In the genomic region with DNA sequence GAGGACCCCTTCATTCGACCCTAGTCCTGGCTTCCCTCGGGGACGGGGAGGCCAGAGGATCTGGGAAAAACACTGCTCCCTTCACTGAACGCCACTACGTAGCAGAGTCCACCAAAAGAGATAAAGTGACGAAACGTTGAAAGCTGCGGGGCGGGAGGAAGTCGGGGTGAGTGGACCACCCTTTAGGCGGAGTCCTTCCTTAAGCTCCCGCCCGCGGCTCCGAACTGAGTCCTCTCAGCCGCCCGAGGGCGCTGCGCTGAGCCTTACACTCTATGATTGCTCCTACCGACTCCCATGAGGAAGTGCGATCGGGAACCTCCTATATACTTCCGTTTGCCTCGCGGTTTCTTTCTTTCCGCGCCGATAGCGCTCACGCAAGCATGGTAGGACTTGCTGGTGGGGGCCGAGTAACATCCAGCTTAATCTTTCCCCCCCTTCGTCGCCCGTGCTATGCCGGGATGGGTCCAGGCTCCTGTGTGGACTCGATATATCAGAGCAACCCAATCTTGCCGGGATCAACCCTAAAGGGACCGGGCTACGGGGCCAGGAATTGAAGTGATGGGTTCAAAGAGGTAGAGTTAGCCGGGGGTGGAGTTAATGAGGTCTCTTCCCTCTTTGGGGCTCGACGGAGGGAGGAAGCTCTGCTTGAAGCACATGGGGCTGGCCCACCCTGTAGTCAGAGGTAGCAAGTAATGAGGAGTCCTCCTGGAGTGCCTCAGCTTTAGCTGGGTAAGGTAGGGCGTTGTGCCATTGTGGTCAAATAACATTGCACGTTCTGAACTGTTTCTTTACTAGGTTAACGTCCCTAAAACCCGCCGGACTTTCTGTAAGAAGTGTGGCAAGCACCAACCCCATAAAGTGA, we compare ENCODE assay signal across 8 cellular contexts. TPM values are rescaled to one million over a fixed set of nuclear protein-coding genes. Genes with fewer than 3 reads are reported as not detected.
DNase-seq lines count a peak whose midpoint lies in the region; TF ChIP-seq lines count a peak whose summit lies in the region.

Gene RPL36A (plus strand): TSS at position 348 of the 862 bp plus-strand sequence. CDS start 33 bp downstream, at position 381.

- in situ Hi-C loops in GM23248 (cut with MboI), result no loop called here

- peak within 1 kb of the TSS; percentile 94 for H3K27ac Mint-ChIP-seq in activated T-helper 1 cell treated with anti-CD3 and anti-CD28 coated beads, Interleukin-12 subunit alpha, Interleukin-12 subunit beta, Interleukin-2, Interleukin-4 antibody, amounts not matched to agents 30 ng/mL and 10 ng/mL and 1 ng/mL, durations not matched to agents 14 hours and 24 hours and 36 hours
- peak within 1 kb of the TSS; percentile 94 to 99 (median 96) for H3K27ac Mint-ChIP-seq in nephron
- H3K27ac Mint-ChIP-seq in stimulated activated naive CD8-positive, alpha-beta T cell treated with anti-CD3 and anti-CD28 coated beads, Interleukin-15, Interleukin-2, amounts not matched to agents 100 ng/mL and 50 ng/mL, for 24 hours, result peak within 1 kb of the TSS; percentile 97

- DNase-seq in Daoy (ENCODE audit: low read depth) (peak; percentile 89), GM23248 (peak; percentile 92), Kasumi-1 (lab: John Stamatoyannopoulos, UW) (peak; percentile 88 to 89), RKO (ENCODE audit: low spot score) (peak; percentile 92), fibroblast of pulmonary artery (ENCODE audit: low read depth) (peak; percentile 92)
- DNase-seq in activated T-helper 1 cell treated with anti-CD3 and anti-CD28 coated beads, Interleukin-12 subunit alpha, Interleukin-12 subunit beta, Interleukin-2, Interleukin-4 antibody, amounts not matched to agents 30 ng/mL and 10 ng/mL and 1 ng/mL, durations not matched to agents 14 hours and 24 hours and 36 hours (ENCODE audit: low spot score), result peak; percentile 75

- H3K9ac ChIP-seq in GM23248, result peak within 1 kb of the TSS; percentile 94

- no peaks in the 10 kb centered on the region for H3K9me3 Mint-ChIP-seq in activated T-helper 1 cell treated with anti-CD3 and anti-CD28 coated beads, Interleukin-12 subunit alpha, Interleukin-12 subunit beta, Interleukin-2, Interleukin-4 antibody, amounts not matched to agents 30 ng/mL and 10 ng/mL and 1 ng/mL, durations not matched to agents 14 hours and 24 hours and 36 hours
- no peaks in the 10 kb centered on the region for H3K9me3 Mint-ChIP-seq in nephron
- no peaks in the 10 kb centered on the region for H3K9me3 Mint-ChIP-seq in stimulated activated naive CD8-positive, alpha-beta T cell treated with anti-CD3 and anti-CD28 coated beads, Interleukin-15, Interleukin-2, amounts not matched to agents 100 ng/mL and 50 ng/mL, for 24 hours

- 0 to 3% methylated on average over 26 to 40 of the region's 47 CpGs for WGBS in GM23248 (ENCODE audit: low coverage in 1 of 2, low lambda C conversion rate in 2 of 2, missing lambda C conversion rate in 2 of 2), 2 experiments

- no peaks in the 10 kb centered on the region for H3K9me3 ChIP-seq in GM23248 (ENCODE audit: low read depth)

- peaks cover 7% of the 10 kb centered on the region for H3K4me1 Mint-ChIP-seq in activated T-helper 1 cell treated with anti-CD3 and anti-CD28 coated beads, Interleukin-12 subunit alpha, Interleukin-12 subunit beta, Interleukin-2, Interleukin-4 antibody, amounts not matched to agents 30 ng/mL and 10 ng/mL and 1 ng/mL, durations not matched to agents 14 hours and 24 hours and 36 hours (ENCODE audit: low read depth)
- H3K4me1 Mint-ChIP-seq in nephron, result peaks cover 9% of the 10 kb centered on the region
- peaks cover 14% of the 10 kb centered on the region for H3K4me1 Mint-ChIP-seq in stimulated activated naive CD8-positive, alpha-beta T cell treated with anti-CD3 and anti-CD28 coated beads, Interleukin-15, Interleukin-2, amounts not matched to agents 100 ng/mL and 50 ng/mL, for 24 hours (ENCODE audit: low read depth)

- peaks cover 2% of the 10 kb centered on the region for H3K27me3 Mint-ChIP-seq in activated T-helper 1 cell treated with anti-CD3 and anti-CD28 coated beads, Interleukin-12 subunit alpha, Interleukin-12 subunit beta, Interleukin-2, Interleukin-4 antibody, amounts not matched to agents 30 ng/mL and 10 ng/mL and 1 ng/mL, durations not matched to agents 14 hours and 24 hours and 36 hours (ENCODE audit: insufficient read depth)
- no peaks in the 10 kb centered on the region for H3K27me3 Mint-ChIP-seq in nephron (ENCODE audit: low read depth)
- no peaks in the 10 kb centered on the region for H3K27me3 Mint-ChIP-seq in stimulated activated naive CD8-positive, alpha-beta T cell treated with anti-CD3 and anti-CD28 coated beads, Interleukin-15, Interleukin-2, amounts not matched to agents 100 ng/mL and 50 ng/mL, for 24 hours

- H3K4me1 ChIP-seq in GM23248 (ENCODE audit: insufficient read depth), result peaks cover 13% of the 10 kb centered on the region; the same call in 1 of the 2 replicates

- TF ChIP-seq CTCF in fibroblast of pulmonary artery (IDR thresholded peaks at IDR 0.05; ENCODE audit: low read length, missing control alignments) (peak; percentile 69), nephron (IDR thresholded peaks at IDR 0.05; ENCODE audit: unreplicated experiment in 3 of 3) (peak; percentile 64 to 68 (median 65))

- H3F3A ChIP-seq in GM23248 (ENCODE audit: insufficient read depth), result peaks cover 43% of the 10 kb centered on the region

- peaks cover 30% of the 10 kb centered on the region for H3K79me2 ChIP-seq in GM23248 (ENCODE audit: insufficient read depth)

- peak within 1 kb of the TSS; percentile 93 for H3K4me2 ChIP-seq in GM23248 (ENCODE audit: unreplicated experiment)

- H3K9me2 ChIP-seq in GM23248 (ENCODE audit: insufficient read depth), result no peaks in the 10 kb centered on the region

- peak within 1 kb of the TSS; percentile 98 for H3K4me3 Mint-ChIP-seq in activated T-helper 1 cell treated with anti-CD3 and anti-CD28 coated beads, Interleukin-12 subunit alpha, Interleukin-12 subunit beta, Interleukin-2, Interleukin-4 antibody, amounts not matched to agents 30 ng/mL and 10 ng/mL and 1 ng/mL, durations not matched to agents 14 hours and 24 hours and 36 hours
- H3K4me3 Mint-ChIP-seq in nephron, result peak within 1 kb of the TSS; percentile 99
- peak within 1 kb of the TSS; percentile 93 for H3K4me3 Mint-ChIP-seq in stimulated activated naive CD8-positive, alpha-beta T cell treated with anti-CD3 and anti-CD28 coated beads, Interleukin-15, Interleukin-2, amounts not matched to agents 100 ng/mL and 50 ng/mL, for 24 hours

- H4K20me1 ChIP-seq in GM23248 (ENCODE audit: insufficient read depth), result no peaks in the 10 kb centered on the region

- H3K4me3 ChIP-seq in GM23248, result peak within 1 kb of the TSS; percentile 85
- H3K4me3 ChIP-seq in fibroblast of pulmonary artery (replicated peaks; ENCODE audit: low read depth, low read length), result peak within 1 kb of the TSS; percentile 77

- intact Hi-C loops in activated T-helper 1 cell treated with anti-CD3 and anti-CD28 coated beads, Interleukin-12 subunit alpha, Interleukin-12 subunit beta, Interleukin-2, Interleukin-4 antibody, amounts not matched to agents 30 ng/mL and 10 ng/mL and 1 ng/mL, durations not matched to agents 14 hours and 24 hours and 36 hours (cut with micrococcal nuclease), result loop anchor here (1.0 to 5.0 kb wide), 5 partner anchors 17 to 571 kb away; partner anchors contain the start of genes CENPI, CSTF2, HNRNPH2 and TIMM8A

- H3K36me3 ChIP-seq in GM23248 (ENCODE audit: low read depth), result peaks cover 13% of the 10 kb centered on the region

- peak within 1 kb of the TSS; percentile 99 for H2AFZ ChIP-seq in GM23248

- H3K27me3 ChIP-seq in GM23248 (replicated peaks; ENCODE audit: insufficient read depth), result no peaks in the 10 kb centered on the region

- peak within 1 kb of the TSS; percentile 73 for H3K27ac ChIP-seq in GM23248

- peaks cover 37% of the 10 kb centered on the region for H3K36me3 Mint-ChIP-seq in activated T-helper 1 cell treated with anti-CD3 and anti-CD28 coated beads, Interleukin-12 subunit alpha, Interleukin-12 subunit beta, Interleukin-2, Interleukin-4 antibody, amounts not matched to agents 30 ng/mL and 10 ng/mL and 1 ng/mL, durations not matched to agents 14 hours and 24 hours and 36 hours (ENCODE audit: low read depth)
- peaks cover 32% of the 10 kb centered on the region for H3K36me3 Mint-ChIP-seq in nephron (ENCODE audit: low read depth)
- H3K36me3 Mint-ChIP-seq in stimulated activated naive CD8-positive, alpha-beta T cell treated with anti-CD3 and anti-CD28 coated beads, Interleukin-15, Interleukin-2, amounts not matched to agents 100 ng/mL and 50 ng/mL, for 24 hours (ENCODE audit: low read depth), result peaks cover 44% of the 10 kb centered on the region

RNA-seq across cellular contexts. Expression of gene RPL36A, which starts in this region (rescaled TPM):
- total RNA-seq in Daoy (2014; rRNA removed; shearing (Covaris generic)), result 2,644 and 3,075 TPM in 2 replicates
- total RNA-seq in GM23248 (2014; rRNA removed; shearing (Covaris generic)), result 240 and 757 TPM in 2 replicates
- polyA plus RNA-seq in GM23248 (2016; fragmentation: Nextera tagmentation; extraction: Ambion mirVana), result 295 and 331 TPM in 2 replicates
- 226 and 269 TPM in 2 replicates for total RNA-seq in activated T-helper 1 cell treated with anti-CD3 and anti-CD28 coated beads, Interleukin-12 subunit alpha, Interleukin-12 subunit beta, Interleukin-2, Interleukin-4 antibody, amounts not matched to agents 30 ng/mL and 10 ng/mL and 1 ng/mL, durations not matched to agents 14 hours and 24 hours and 36 hours

Comparison
In these comparisons a context has a peak if more than half of its experiments do, and no peak if none do; other contexts are left out.
1. Peak in every context shown above with its lines: DNase-seq, H3K4me3 ChIP-seq and H3K27ac ChIP-seq.